ENCODE assay signal across 22 cellular contexts in the genomic region with DNA sequence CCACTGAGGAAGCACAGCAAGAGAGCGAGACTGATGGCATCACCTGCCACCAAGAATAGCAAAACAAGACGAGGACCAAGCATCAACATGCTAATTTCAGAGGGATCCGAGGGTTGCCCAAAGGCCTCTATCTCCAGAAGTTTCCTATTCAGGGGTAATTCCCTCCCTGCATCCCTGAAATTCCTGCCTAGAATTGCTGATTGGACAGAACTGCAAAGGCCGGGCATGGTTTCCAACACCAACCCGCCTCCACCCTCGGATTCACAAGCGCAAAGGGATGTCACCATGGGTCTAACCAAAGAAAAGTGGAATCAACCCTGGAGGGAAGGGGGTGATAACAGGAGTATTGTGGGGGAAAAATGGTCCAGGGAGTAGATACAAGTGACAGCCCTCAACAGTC. TPM values are rescaled to one million over a fixed set of nuclear protein-coding genes. Genes with fewer than 3 reads are reported as not detected.
A peak's percentile ranks its signal among the peaks of the same experiment; 100 is the strongest.
DNase-seq lines count a peak whose midpoint lies in the region; ATAC-seq lines count a peak whose summit lies in the region.
"Had no signal": no experiment of that assay in that cellular context is flagged by ENCODE, and none has a peak within 500 bp of the region (broad histone marks: within the 10 kb centered on the region; RNA-seq: fewer than 3 reads in every experiment).

No MANE protein-coding gene starts in this region.

- H3K23ac ChIP-seq in mesenchymal stem cell (ENCODE audit: low read length in 2 of 2) = no peak overlapping the region

- no peak overlapping the region for H3K4me3 ChIP-seq in CD4-positive, CD25-positive, alpha-beta regulatory T cell (ENCODE audit: low read depth, low read length)
- no peak overlapping the region for H3K4me3 ChIP-seq in mesenchymal stem cell (ENCODE audit: insufficient read depth in 1 of 2, low read depth in 1 of 2, low read length in 2 of 2)
- H3K4me3 ChIP-seq: GM12878, GM23338, SK-N-MC had no signal

- no peak overlapping the region for H2BK120ac ChIP-seq in mesenchymal stem cell (ENCODE audit: low read depth, low read length)

- peak overlapping the region; percentile 18 to 48 for H3K18ac ChIP-seq in mesenchymal stem cell (ENCODE audit: low read depth in 1 of 2, low read length in 2 of 2)

- H3K27ac ChIP-seq in CD4-positive, CD25-positive, alpha-beta regulatory T cell (ENCODE audit: insufficient read depth, low read length, poor library complexity, severe bottlenecking) = no peak overlapping the region
- no peak overlapping the region for H3K27ac ChIP-seq in mesenchymal stem cell (ENCODE audit: low read length, poor library complexity, severe bottlenecking)
- H3K27ac ChIP-seq: SK-N-MC had no signal

- CTCF ChIA-PET in T-cell (lab: Charles Lee) = no interaction called here
- CTCF ChIA-PET in activated CD8-positive, alpha-beta T cell treated with anti-CD3 and anti-CD28 coated beads, Interleukin-2, amount 10 ng/mL, durations not matched to agents 7 days and 5 days (lab: Charles Lee) = no interaction called here

- no peak overlapping the region for H2BK15ac ChIP-seq in mesenchymal stem cell (ENCODE audit: low read depth, poor library complexity, severe bottlenecking)

- no peak overlapping the region for H3K4ac ChIP-seq in mesenchymal stem cell (ENCODE audit: low read depth in 1 of 2, low read length in 2 of 2)

- POLR2A ChIA-PET in T-cell (lab: Charles Lee) = interaction anchor here (0.6 to 1.1 kb wide), 2 partner anchors 9 to 13 kb away, joined by 3 read pairs; no protein-coding TSS in a partner anchor
- POLR2A ChIA-PET in activated CD8-positive, alpha-beta T cell treated with anti-CD3 and anti-CD28 coated beads, Interleukin-2, amount 10 ng/mL, durations not matched to agents 7 days and 5 days (lab: Charles Lee) = no interaction called here

- no peaks in the 10 kb centered on the region for H3K9me3 ChIP-seq in CD4-positive, CD25-positive, alpha-beta regulatory T cell (ENCODE audit: control insufficient read depth in 2 of 2, low read length in 2 of 2)
- H3K9me3 ChIP-seq in mesenchymal stem cell (ENCODE audit: control insufficient read depth, low read length) = no peaks in the 10 kb centered on the region

- no peak overlapping the region for H3K4me2 ChIP-seq in mesenchymal stem cell (ENCODE audit: low read length, poor library complexity, severe bottlenecking)
- H3K4me2 ChIP-seq: GM23338 had no signal

- no peaks in the 10 kb centered on the region for H3K36me3 Mint-ChIP-seq in CD4-positive, CD25-positive, alpha-beta regulatory T cell
- H3K36me3 Mint-ChIP-seq in T-cell = no peaks in the 10 kb centered on the region
- no peaks in the 10 kb centered on the region for H3K36me3 Mint-ChIP-seq in stimulated activated naive B cell treated with anti-CD40 and anti-IgM and Interleukin-4, amounts not matched to agents 10 μg/mL and 1 μg/mL and 100 μg/mL, for 72 hours
- H3K36me3 Mint-ChIP-seq in activated CD8-positive, alpha-beta T cell treated with anti-CD3 and anti-CD28 coated beads, Interleukin-2, amount 10 ng/mL, durations not matched to agents 7 days and 5 days (ENCODE audit: low read depth) = peaks cover under 1% of the 10 kb centered on the region
- H3K36me3 Mint-ChIP-seq: CD4-positive, alpha-beta memory T cell had no signal

- ATAC-seq in CD4-positive, CD25-positive, alpha-beta regulatory T cell (ENCODE audit: low read depth in 2 of 2) = no peak
- ATAC-seq in T-cell (replicated peaks in 1 of 4) (no peak), GM18867 (IDR thresholded peaks at IDR 0.05; ENCODE audit: unreplicated experiment) (no peak)
- ATAC-seq in stimulated activated naive B cell treated with anti-CD40 and anti-IgM and Interleukin-4, amounts not matched to agents 10 μg/mL and 1 μg/mL and 100 μg/mL, for 72 hours (replicated peaks) = no peak
- no peak for ATAC-seq in activated CD8-positive, alpha-beta T cell treated with anti-CD3 and anti-CD28 coated beads, Interleukin-2, amount 10 ng/mL, durations not matched to agents 7 days and 5 days
- ATAC-seq: GM12878, GM23338, HCT116 had no signal

- no peaks in the 10 kb centered on the region for H3K36me3 ChIP-seq in CD4-positive, CD25-positive, alpha-beta regulatory T cell (ENCODE audit: control insufficient read depth, insufficient read depth, low read length)
- H3K36me3 ChIP-seq in mesenchymal stem cell (ENCODE audit: control insufficient read depth in 1 of 2, insufficient read depth in 2 of 2, low read depth in 1 of 2, low read length in 2 of 2) = no peaks in the 10 kb centered on the region

- no peak overlapping the region for H4K91ac ChIP-seq in mesenchymal stem cell (ENCODE audit: low read length)

- H3K4me1 ChIP-seq in CD4-positive, CD25-positive, alpha-beta regulatory T cell (ENCODE audit: control insufficient read depth, insufficient read depth, low read length, poor library complexity, severe bottlenecking) = peaks cover 19% of the 10 kb centered on the region
- H3K4me1 ChIP-seq in mesenchymal stem cell (ENCODE audit: control insufficient read depth, insufficient read depth, low read depth, low read length) = no peaks in the 10 kb centered on the region

- no peaks in the 10 kb centered on the region for H3K27me3 Mint-ChIP-seq in CD4-positive, CD25-positive, alpha-beta regulatory T cell
- no peaks in the 10 kb centered on the region for H3K27me3 Mint-ChIP-seq in T-cell
- no peaks in the 10 kb centered on the region for H3K27me3 Mint-ChIP-seq in stimulated activated naive B cell treated with anti-CD40 and anti-IgM and Interleukin-4, amounts not matched to agents 10 μg/mL and 1 μg/mL and 100 μg/mL, for 72 hours
- H3K27me3 Mint-ChIP-seq in activated CD8-positive, alpha-beta T cell treated with anti-CD3 and anti-CD28 coated beads, Interleukin-2, amount 10 ng/mL, durations not matched to agents 7 days and 5 days (ENCODE audit: low read depth) = no peaks in the 10 kb centered on the region
- H3K27me3 Mint-ChIP-seq: CD4-positive, alpha-beta memory T cell had no signal

- H2BK12ac ChIP-seq in mesenchymal stem cell (ENCODE audit: low read length in 2 of 2) = no peak overlapping the region

- H4K8ac ChIP-seq in mesenchymal stem cell (ENCODE audit: low read length) = no peak overlapping the region

- H3K14ac ChIP-seq in mesenchymal stem cell (ENCODE audit: low read length in 2 of 2) = peak overlapping the region in 1 of 2 experiments; percentile 19

- H3K27ac Mint-ChIP-seq in CD4-positive, CD25-positive, alpha-beta regulatory T cell = peak overlapping the region; percentile 78 to 87 (median 81)
- peak overlapping the region; percentile 24 to 64 for H3K27ac Mint-ChIP-seq in T-cell
- H3K27ac Mint-ChIP-seq in stimulated activated naive B cell treated with anti-CD40 and anti-IgM and Interleukin-4, amounts not matched to agents 10 μg/mL and 1 μg/mL and 100 μg/mL, for 72 hours = peak overlapping the region; percentile 68
- no peak overlapping the region for H3K27ac Mint-ChIP-seq in activated CD8-positive, alpha-beta T cell treated with anti-CD3 and anti-CD28 coated beads, Interleukin-2, amount 10 ng/mL, durations not matched to agents 7 days and 5 days
- H3K27ac Mint-ChIP-seq: GM23338 had no signal

- no peak overlapping the region for H2AFZ ChIP-seq in mesenchymal stem cell (ENCODE audit: low read depth, low read length)
- H2AFZ ChIP-seq: GM23338 had no signal

- no peak overlapping the region for H3K4me3 Mint-ChIP-seq in CD4-positive, CD25-positive, alpha-beta regulatory T cell
- H3K4me3 Mint-ChIP-seq in T-cell = no peak overlapping the region
- no peak overlapping the region for H3K4me3 Mint-ChIP-seq in stimulated activated naive B cell treated with anti-CD40 and anti-IgM and Interleukin-4, amounts not matched to agents 10 μg/mL and 1 μg/mL and 100 μg/mL, for 72 hours
- H3K4me3 Mint-ChIP-seq in activated CD8-positive, alpha-beta T cell treated with anti-CD3 and anti-CD28 coated beads, Interleukin-2, amount 10 ng/mL, durations not matched to agents 7 days and 5 days = no peak overlapping the region
- H3K4me3 Mint-ChIP-seq: CD4-positive, alpha-beta memory T cell; GM23338 had no signal

- H3K4me1 Mint-ChIP-seq in CD4-positive, CD25-positive, alpha-beta regulatory T cell = peaks cover 23 to 80% (median 37%) of the 10 kb centered on the region in 4 donors
- peaks cover 51 to 63% (median 61%) of the 10 kb centered on the region in 3 donors for H3K4me1 Mint-ChIP-seq in T-cell
- H3K4me1 Mint-ChIP-seq in stimulated activated naive B cell treated with anti-CD40 and anti-IgM and Interleukin-4, amounts not matched to agents 10 μg/mL and 1 μg/mL and 100 μg/mL, for 72 hours = peaks cover 73 to 84% of the 10 kb centered on the region in 2 donors
- H3K4me1 Mint-ChIP-seq in activated CD8-positive, alpha-beta T cell treated with anti-CD3 and anti-CD28 coated beads, Interleukin-2, amount 10 ng/mL, durations not matched to agents 7 days and 5 days (ENCODE audit: low read depth) = peaks cover 40% of the 10 kb centered on the region

- H2BK5ac ChIP-seq in mesenchymal stem cell (ENCODE audit: low read depth, low read length, poor library complexity, severe bottlenecking) = no peak overlapping the region

- no peak overlapping the region for H2AK5ac ChIP-seq in mesenchymal stem cell (ENCODE audit: low read length, severe bottlenecking)

- DNase-seq in CD4-positive, CD25-positive, alpha-beta regulatory T cell = no peak
- DNase-seq in T-cell (no peak), mesenchymal stem cell (no peak), NCI-H345 treated with DMSO at 0.1 percent for 48 hours (lab: John Stamatoyannopoulos, UW; ENCODE audit: unreplicated experiment) (no peak)
- no peak for DNase-seq in stimulated activated naive B cell treated with anti-CD40 and anti-IgM and Interleukin-4, amounts not matched to agents 10 μg/mL and 1 μg/mL and 100 μg/mL, for 72 hours
- DNase-seq in activated CD8-positive, alpha-beta T cell treated with anti-CD3 and anti-CD28 coated beads, Interleukin-2, amount 10 ng/mL, durations not matched to agents 7 days and 5 days = no peak
- DNase-seq: AML-193; CD4-positive, alpha-beta memory T cell; DMS153; GF-D8; KBM-7; NCI-H1105 treated with DMSO at 0.1 percent for 48 hours; NCI-H1694; NCI-H2081 treated with DMSO at 0.1 percent for 48 hours; NCI-H510A; NCI-H82; SHP77 had no signal

- no peaks in the 10 kb centered on the region for H3K79me1 ChIP-seq in mesenchymal stem cell (replicated peaks; ENCODE audit: low read length, poor library complexity, severe bottlenecking)

- 86% methylated on average over 7 of the region's 7 CpGs for WGBS in mesenchymal stem cell

- H3K27me3 ChIP-seq in CD4-positive, CD25-positive, alpha-beta regulatory T cell (ENCODE audit: control insufficient read depth, insufficient read depth, low read length) = no peaks in the 10 kb centered on the region
- H3K27me3 ChIP-seq in mesenchymal stem cell (ENCODE audit: control insufficient read depth in 1 of 2, insufficient read depth in 1 of 2, low read length in 2 of 2) = peaks cover 40 to 47% of the 10 kb centered on the region in 2 experiments

- no peaks in the 10 kb centered on the region for H3K9me3 Mint-ChIP-seq in CD4-positive, CD25-positive, alpha-beta regulatory T cell
- no peaks in the 10 kb centered on the region for H3K9me3 Mint-ChIP-seq in T-cell
- no peaks in the 10 kb centered on the region for H3K9me3 Mint-ChIP-seq in stimulated activated naive B cell treated with anti-CD40 and anti-IgM and Interleukin-4, amounts not matched to agents 10 μg/mL and 1 μg/mL and 100 μg/mL, for 72 hours
- H3K9me3 Mint-ChIP-seq in activated CD8-positive, alpha-beta T cell treated with anti-CD3 and anti-CD28 coated beads, Interleukin-2, amount 10 ng/mL, durations not matched to agents 7 days and 5 days (ENCODE audit: insufficient read depth) = no peaks in the 10 kb centered on the region
- H3K9me3 Mint-ChIP-seq: CD4-positive, alpha-beta memory T cell; GM23338 had no signal

- H3K9ac ChIP-seq in mesenchymal stem cell (ENCODE audit: low read length) = no peak overlapping the region

RNA-seq across cellular contexts. Expression of gene ETS1, which starts 28.3 kb away (rescaled TPM):
- 1,033 TPM for total RNA-seq in CD4-positive, CD25-positive, alpha-beta regulatory T cell
- 100 to 1,000 TPM; 489 to 636 (median 541) TPM for polyA plus RNA-seq in CD4-positive, CD25-positive, alpha-beta regulatory T cell
- total RNA-seq in T-cell = 1,000 to 10,000 TPM in 1 of 5 donors, 100 to 1,000 TPM in 4; 773 to 1,065 (median 854) TPM
- 28.1 TPM for polyA plus RNA-seq in mesenchymal stem cell (2013, experiment 1 of 2)
- polyA plus RNA-seq in mesenchymal stem cell (2013, experiment 2 of 2) = 27.2 TPM
- 100 to 1,000 TPM; 456 to 467 TPM for total RNA-seq in activated CD8-positive, alpha-beta T cell treated with anti-CD3 and anti-CD28 coated beads, Interleukin-2, amount 10 ng/mL, durations not matched to agents 7 days and 5 days
